ENCODE assay signal across 13 cellular contexts in the genomic region with DNA sequence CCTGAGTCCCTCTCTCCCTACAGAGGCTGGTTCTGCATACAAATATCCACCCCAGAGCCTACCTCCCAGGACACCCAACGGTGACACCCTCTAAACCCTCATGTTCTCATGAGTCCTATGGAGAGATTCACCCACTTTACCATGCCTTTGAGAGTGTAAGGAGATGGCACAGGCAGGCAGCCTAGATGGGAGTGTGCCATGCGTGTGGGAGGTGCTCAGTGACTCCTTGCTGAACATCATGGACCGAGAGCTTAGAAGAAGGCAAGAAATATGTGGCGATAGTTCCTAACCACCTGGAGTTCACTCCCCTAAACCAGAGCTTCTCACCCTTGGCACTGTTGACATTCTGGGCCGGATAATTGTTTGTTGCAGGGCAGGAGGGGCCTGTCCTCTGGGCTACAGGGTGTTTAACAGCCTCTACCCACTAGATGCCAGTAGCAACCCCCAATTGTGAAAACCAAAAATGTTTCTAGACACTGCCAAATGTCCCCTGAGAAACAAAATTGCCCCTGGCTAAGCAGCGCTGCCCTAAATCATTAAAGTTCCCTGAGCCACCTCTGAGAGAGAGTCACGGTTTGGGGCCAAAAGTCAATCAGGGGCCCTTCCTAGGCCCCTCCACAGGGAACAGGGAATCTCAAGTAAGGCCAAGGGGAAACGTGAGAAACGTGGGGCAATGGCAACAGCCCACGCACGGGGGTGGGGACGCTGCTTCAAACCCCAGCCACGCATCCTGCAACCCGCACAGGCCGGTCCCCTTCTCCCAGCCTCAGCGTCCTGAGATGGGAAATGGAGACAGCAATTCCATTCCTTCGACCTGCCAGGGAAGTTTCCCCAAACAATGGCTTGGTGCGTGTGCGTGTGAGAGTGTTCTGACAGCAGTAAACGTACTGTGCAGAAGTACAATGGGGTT.
A peak's percentile ranks its signal among the peaks of the same experiment; 100 is the strongest.
DNase-seq lines count a peak whose midpoint lies in the region; ATAC-seq, FAIRE-seq and TF ChIP-seq lines count a peak whose summit lies in the region.
"Had no signal": no experiment of that assay in that cellular context is flagged by ENCODE, and none has a peak within 500 bp of the region (broad histone marks: within the 10 kb centered on the region; RNA-seq: fewer than 3 reads in every experiment).

No MANE protein-coding gene starts in this region.

- H3K36me3 Mint-ChIP-seq in CD8-positive, alpha-beta memory T cell, result no peaks in the 10 kb centered on the region
- no peaks in the 10 kb centered on the region for H3K36me3 Mint-ChIP-seq in activated naive CD8-positive, alpha-beta T cell
- no peaks in the 10 kb centered on the region for H3K36me3 Mint-ChIP-seq in naive thymus-derived CD4-positive, alpha-beta T cell

- H3K9me2 ChIP-seq in GM23248 (ENCODE audit: insufficient read depth), result no peaks in the 10 kb centered on the region

- in situ Hi-C loops in GM23248 (cut with MboI), result no loop called here

- no peak overlapping the region for H3K27ac ChIP-seq in CD8-positive, alpha-beta memory T cell (ENCODE audit: low read depth, low read length)
- peak overlapping the region; percentile 75 for H3K27ac ChIP-seq in naive thymus-derived CD4-positive, alpha-beta T cell (ENCODE audit: low read depth, low read length)
- no peak overlapping the region for H3K27ac ChIP-seq in GM23248
- H3K27ac ChIP-seq: brain microvascular endothelial cell, parathyroid adenoma, thoracic aorta had no signal

- TF ChIP-seq POLR2A in GM12891 (IDR thresholded peaks at IDR 0.05; ENCODE audit: low read depth, low read length), result no peak

- peak; percentile 66 for FAIRE-seq in GM12891 (lab: Jason Lieb, UNC)

- H2AFZ ChIP-seq in GM23248, result no peak overlapping the region

- H3K9ac ChIP-seq in GM23248, result no peak overlapping the region
- H3K9ac ChIP-seq: parathyroid adenoma had no signal

- peaks cover 0 to under 1% of the 10 kb centered on the region in 2 donors for H3K27me3 Mint-ChIP-seq in CD8-positive, alpha-beta memory T cell
- no peaks in the 10 kb centered on the region for H3K27me3 Mint-ChIP-seq in activated naive CD8-positive, alpha-beta T cell
- H3K27me3 Mint-ChIP-seq in naive thymus-derived CD4-positive, alpha-beta T cell, result peaks cover 0 to 4% (median 0%) of the 10 kb centered on the region in 5 donors

- no peaks in the 10 kb centered on the region for H3K27me3 ChIP-seq in CD8-positive, alpha-beta memory T cell (ENCODE audit: insufficient read depth, low read length, poor library complexity, severe bottlenecking)
- no peaks in the 10 kb centered on the region for H3K27me3 ChIP-seq in naive thymus-derived CD4-positive, alpha-beta T cell (ENCODE audit: control insufficient read depth in 2 of 2, insufficient read depth in 2 of 2, low read length in 2 of 2)
- no peaks in the 10 kb centered on the region for H3K27me3 ChIP-seq in GM23248 (replicated peaks; ENCODE audit: insufficient read depth)

- H4K20me1 ChIP-seq in GM23248 (ENCODE audit: insufficient read depth), result no peaks in the 10 kb centered on the region

- H3K4me3 Mint-ChIP-seq in CD8-positive, alpha-beta memory T cell, result peak overlapping the region in 2 of 7 donors; percentile 36 to 79
- peak overlapping the region; percentile 61 for H3K4me3 Mint-ChIP-seq in activated naive CD8-positive, alpha-beta T cell
- peak overlapping the region in 7 of 10 donors; percentile 26 to 85 (median 54) for H3K4me3 Mint-ChIP-seq in naive thymus-derived CD4-positive, alpha-beta T cell

- no peaks in the 10 kb centered on the region for H3K9me3 Mint-ChIP-seq in CD8-positive, alpha-beta memory T cell
- no peaks in the 10 kb centered on the region for H3K9me3 Mint-ChIP-seq in activated naive CD8-positive, alpha-beta T cell (ENCODE audit: low read depth)
- no peaks in the 10 kb centered on the region for H3K9me3 Mint-ChIP-seq in naive thymus-derived CD4-positive, alpha-beta T cell

- peaks cover 23% of the 10 kb centered on the region for H3K4me1 ChIP-seq in CD8-positive, alpha-beta memory T cell (ENCODE audit: insufficient read depth, low read length)
- H3K4me1 ChIP-seq in naive thymus-derived CD4-positive, alpha-beta T cell (ENCODE audit: control insufficient read depth in 2 of 2, insufficient read depth in 2 of 2, low read length in 2 of 2), result peaks cover 9 to 25% of the 10 kb centered on the region in 2 donors
- H3K4me1 ChIP-seq in GM23248 (ENCODE audit: insufficient read depth), result no peaks in the 10 kb centered on the region
- H3K4me1 ChIP-seq: parathyroid adenoma had no signal

- CTCF ChIA-PET in CD8-positive, alpha-beta memory T cell (lab: Charles Lee), result interaction anchor here (1.4 kb wide), 1 partner anchor 152 kb away, joined by 5 read pairs; no protein-coding TSS in a partner anchor
- CTCF ChIA-PET in naive thymus-derived CD4-positive, alpha-beta T cell (lab: Charles Lee), result interaction anchor here (0.6 to 1.8 kb wide), 4 partner anchors 9 to 269 kb away, joined by 3 to 13 read pairs (median 5); no protein-coding TSS in a partner anchor

- H3K4me2 ChIP-seq in GM23248 (ENCODE audit: unreplicated experiment), result no peak overlapping the region

- no peak overlapping the region for H3K4me3 ChIP-seq in CD8-positive, alpha-beta memory T cell (ENCODE audit: low read length)
- no peak overlapping the region for H3K4me3 ChIP-seq in naive thymus-derived CD4-positive, alpha-beta T cell (ENCODE audit: low read length)
- H3K4me3 ChIP-seq in GM23248, result no peak overlapping the region
- H3K4me3 ChIP-seq: HAP-1 had no signal

- POLR2A ChIA-PET in CD8-positive, alpha-beta memory T cell (lab: Charles Lee), result no interaction called here
- POLR2A ChIA-PET in naive thymus-derived CD4-positive, alpha-beta T cell (lab: Charles Lee), result no interaction called here

- H3K79me2 ChIP-seq in GM23248 (ENCODE audit: insufficient read depth), result no peaks in the 10 kb centered on the region
- H3K79me2 ChIP-seq: parathyroid adenoma had no signal

- H3K36me3 ChIP-seq in CD8-positive, alpha-beta memory T cell (ENCODE audit: insufficient read depth, low read length), result no peaks in the 10 kb centered on the region
- no peaks in the 10 kb centered on the region for H3K36me3 ChIP-seq in naive thymus-derived CD4-positive, alpha-beta T cell (ENCODE audit: control insufficient read depth in 2 of 3, insufficient read depth in 3 of 3, low read length in 3 of 3)
- no peaks in the 10 kb centered on the region for H3K36me3 ChIP-seq in GM23248 (ENCODE audit: low read depth)
- H3K36me3 ChIP-seq: brain microvascular endothelial cell, HAP-1, thoracic aorta had no signal

- H3K27ac Mint-ChIP-seq in CD8-positive, alpha-beta memory T cell, result peak overlapping the region in 7 of 8 donors; percentile 60 to 90 (median 87)
- H3K27ac Mint-ChIP-seq in activated naive CD8-positive, alpha-beta T cell, result peak overlapping the region; percentile 54
- peak overlapping the region; percentile 46 to 97 (median 92) for H3K27ac Mint-ChIP-seq in naive thymus-derived CD4-positive, alpha-beta T cell

- no peaks in the 10 kb centered on the region for H3F3A ChIP-seq in GM23248 (ENCODE audit: insufficient read depth)

- intact Hi-C loops in naive thymus-derived CD4-positive, alpha-beta T cell (cut with micrococcal nuclease), result loop anchor here (1.0 to 10.0 kb wide), 8 partner anchors 23 to 584 kb away; a partner anchor contains a TSS

- 43 to 48% methylated on average over 20 of the region's 20 CpGs for WGBS in GM23248 (ENCODE audit: low coverage in 1 of 2, low lambda C conversion rate in 2 of 2, missing lambda C conversion rate in 2 of 2), 2 experiments

- no peaks in the 10 kb centered on the region for H3K9me3 ChIP-seq in CD8-positive, alpha-beta memory T cell (ENCODE audit: low read length)
- H3K9me3 ChIP-seq in naive thymus-derived CD4-positive, alpha-beta T cell (ENCODE audit: control insufficient read depth in 2 of 3, low read length in 3 of 3), result no peaks in the 10 kb centered on the region
- no peaks in the 10 kb centered on the region for H3K9me3 ChIP-seq in GM23248 (ENCODE audit: low read depth)
- H3K9me3 ChIP-seq: HAP-1, thoracic aorta had no signal

- no peak for ATAC-seq in naive thymus-derived CD4-positive, alpha-beta T cell
- ATAC-seq in HG02678 (IDR thresholded peaks at IDR 0.05; ENCODE audit: unreplicated experiment), result no peak

- H3K4me1 Mint-ChIP-seq in CD8-positive, alpha-beta memory T cell, result peaks cover 24 to 28% (median 28%) of the 10 kb centered on the region in 3 donors
- peaks cover 26% of the 10 kb centered on the region for H3K4me1 Mint-ChIP-seq in activated naive CD8-positive, alpha-beta T cell (ENCODE audit: low read depth)
- peaks cover 15 to 41% (median 29%) of the 10 kb centered on the region in 7 donors for H3K4me1 Mint-ChIP-seq in naive thymus-derived CD4-positive, alpha-beta T cell

- DNase-seq in CD8-positive, alpha-beta memory T cell, result no peak
- DNase-seq in GM12891 (ENCODE audit: insufficient read length, low spot score), result no peak
- DNase-seq in naive thymus-derived CD4-positive, alpha-beta T cell, result no peak
- no peak for DNase-seq in CD1c-positive myeloid dendritic cell (ENCODE audit: extremely low spot score)
- DNase-seq in GM03348 (ENCODE audit: low spot score), result no peak
- no peak for DNase-seq in GM23248
- DNase-seq: brain microvascular endothelial cell; NK-92 treated with Interleukin-12 subunit alpha and Interleukin-12 subunit beta, amount 100 ng/mL, for 24 hours had no signal

TF ChIP-seq in GM12891, 5 proteins besides CTCF, POLR2A, EP300 and RAD21:
- TF ChIP-seq SPI1 (IDR thresholded peaks at IDR 0.05; ENCODE audit: low read depth, low read length) (no peak), PAX5 (IDR thresholded peaks at IDR 0.05; ENCODE audit: insufficient read depth, low read length, severe bottlenecking) (no peak)
TF ChIP-seq in GM12891: peak in this region for 0.
